In genomic region chr9:34547960-34548603, GRCh38 we compare ENCODE assay signal across 8 cellular contexts. TPM values are rescaled to one million over a fixed set of nuclear protein-coding genes. Genes with fewer than 3 reads are reported as not detected.
DNase-seq lines count a peak whose midpoint lies in the region; ATAC-seq, FAIRE-seq and TF ChIP-seq lines count a peak whose summit lies in the region.

No MANE protein-coding gene starts in this region.

- POLR2A ChIA-PET in AG04450 (lab: Yijun Ruan, JAX): interaction anchor here (1.1 kb wide), 1 partner anchor 43 kb away, joined by 4 read pairs; no protein-coding TSS in a partner anchor

- H3K4me3 ChIP-seq in AG04450 (ENCODE audit: low read depth, low read length): no peak overlapping the region

- H3K27me3 Mint-ChIP-seq in activated T-helper 17 cell treated with anti-CD3 and anti-CD28 coated beads, Interleukin-2, amount 50 U/mL, for 72 hours: peaks cover 19% of the 10 kb centered on the region

- no peak overlapping the region for H3K27ac ChIP-seq in AG04450 (ENCODE audit: low read depth, low read length)

- H3K27ac Mint-ChIP-seq in activated T-helper 17 cell treated with anti-CD3 and anti-CD28 coated beads, Interleukin-2, amount 50 U/mL, for 72 hours: no peak overlapping the region

- no peaks in the 10 kb centered on the region for H3K9me3 Mint-ChIP-seq in activated T-helper 17 cell treated with anti-CD3 and anti-CD28 coated beads, Interleukin-2, amount 50 U/mL, for 72 hours

- no peak for TF ChIP-seq POLR2A in GM12891 (IDR thresholded peaks at IDR 0.05; ENCODE audit: low read depth, low read length)

- peak; percentile 60 for ATAC-seq in activated T-helper 17 cell treated with anti-CD3 and anti-CD28 coated beads, Interleukin-2, amount 50 U/mL, for 72 hours (replicated peaks)
- ATAC-seq in omental fat pad (ENCODE audit: low FRiP score) (peak; percentile 67), GM19397 (IDR thresholded peaks at IDR 0.05; ENCODE audit: unreplicated experiment) (no peak)

- FAIRE-seq in GM12891 (lab: Jason Lieb, UNC): peak; percentile 82

- DNase-seq in AG04450 (ENCODE audit: low read depth, low spot score) (peak; percentile 10), GM12891 (ENCODE audit: insufficient read length, low spot score) (no peak), NCI-H69 (lab: John Stamatoyannopoulos, UW) (peak; percentile 81), germinal center (ENCODE audit: low spot score) (peak; percentile 36), omental fat pad (ENCODE audit: low spot score) (peak; percentile 62), MV-4-11 (lab: John Stamatoyannopoulos, UW) (no peak)

- no peaks in the 10 kb centered on the region for H3K36me3 Mint-ChIP-seq in activated T-helper 17 cell treated with anti-CD3 and anti-CD28 coated beads, Interleukin-2, amount 50 U/mL, for 72 hours (ENCODE audit: low read depth)

- TF ChIP-seq CTCF in AG04450 (IDR thresholded peaks at IDR 0.05; ENCODE audit: low read depth, low read length) (peak; percentile 92), omental fat pad (IDR thresholded peaks at IDR 0.05) (peak in 1 of 3 donors; percentile 50)

- H3K27me3 ChIP-seq in AG04450 (ENCODE audit: control insufficient read depth, insufficient read depth, low read length): peaks cover 10% of the 10 kb centered on the region

- no peak overlapping the region for H3K4me3 Mint-ChIP-seq in activated T-helper 17 cell treated with anti-CD3 and anti-CD28 coated beads, Interleukin-2, amount 50 U/mL, for 72 hours

- CTCF ChIA-PET in AG04450 (lab: Charles Lee): interaction anchor here (0.8 to 7.8 kb wide), 21 partner anchors 9 to 144 kb away, joined by 3 to 110 read pairs (median 5); partner anchors contain the start of gene DCTN3

- H3K9me3 ChIP-seq in AG04450 (ENCODE audit: control insufficient read depth, insufficient read depth, low read length): no peaks in the 10 kb centered on the region

- no peaks in the 10 kb centered on the region for H3K4me1 Mint-ChIP-seq in activated T-helper 17 cell treated with anti-CD3 and anti-CD28 coated beads, Interleukin-2, amount 50 U/mL, for 72 hours

TF ChIP-seq in GM12891, 5 proteins besides CTCF, POLR2A, EP300 and RAD21:
- no peak for TF ChIP-seq POLR2AphosphoS5 (IDR thresholded peaks at IDR 0.05; ENCODE audit: low read depth, low read length)
- TF ChIP-seq SPI1 (IDR thresholded peaks at IDR 0.05; ENCODE audit: low read depth, low read length): no peak
- no peak for TF ChIP-seq POU2F2 (IDR thresholded peaks at IDR 0.05; ENCODE audit: low read depth, low read length)
- TF ChIP-seq PAX5 (IDR thresholded peaks at IDR 0.05; ENCODE audit: insufficient read depth, low read length, severe bottlenecking): no peak
- no peak for TF ChIP-seq TAF1 (IDR thresholded peaks at IDR 0.05; ENCODE audit: low read depth, low read length)

RNA-seq across cellular contexts. Expression of gene ENHO, which starts 25.3 kb away (rescaled TPM):
- 0.09 TPM in 1 of 2 replicates, not detected in the other for polyA plus RNA-seq in AG04450 (2011; rRNA removed)
- polyA minus RNA-seq in AG04450 (2011; rRNA and poly(A)+ RNA removed): not detected in 2 replicates
- polyA plus RNA-seq in GM12891 (2012; ENCODE audit: low read depth, missing spikeins): not detected
- not detected for total RNA-seq in activated T-helper 17 cell treated with anti-CD3 and anti-CD28 coated beads, Interleukin-2, amount 50 U/mL, for 72 hours
- not detected for total RNA-seq in omental fat pad

RNA-seq across cellular contexts. Expression of gene CNTFR, which starts 41.4 kb away (rescaled TPM):
- polyA plus RNA-seq in AG04450 (2011; rRNA removed): not detected in 2 replicates
- polyA minus RNA-seq in AG04450 (2011; rRNA and poly(A)+ RNA removed): not detected in 2 replicates
- polyA plus RNA-seq in GM12891 (2012; ENCODE audit: low read depth, missing spikeins): not detected
- total RNA-seq in activated T-helper 17 cell treated with anti-CD3 and anti-CD28 coated beads, Interleukin-2, amount 50 U/mL, for 72 hours: not detected
- 10 to 100 TPM; 41.9 to 81.5 (median 60.4) TPM for total RNA-seq in omental fat pad

Comparison
In these comparisons a context has a peak if more than half of its experiments do, and no peak if none do; other contexts are left out.
1. DNase-seq: peak in AG04450 (single experiment), NCI-H69 (single experiment), germinal center (single experiment) and omental fat pad (single experiment); none in GM12891 (single experiment) and MV-4-11 (single experiment).
2. RNA of gene CNTFR, which starts 41.4 kb away (total RNA-seq): 41.9 to 81.5 TPM in omental fat pad; not detected in activated T-helper 17 cell treated with anti-CD3 and anti-CD28 coated beads, Interleukin-2, amount 50 U/mL, for 72 hours; every median in the first group is over 10 times any median in the second.